Comparison of ENCODE assay signal across 8 cellular contexts in the genomic region with DNA sequence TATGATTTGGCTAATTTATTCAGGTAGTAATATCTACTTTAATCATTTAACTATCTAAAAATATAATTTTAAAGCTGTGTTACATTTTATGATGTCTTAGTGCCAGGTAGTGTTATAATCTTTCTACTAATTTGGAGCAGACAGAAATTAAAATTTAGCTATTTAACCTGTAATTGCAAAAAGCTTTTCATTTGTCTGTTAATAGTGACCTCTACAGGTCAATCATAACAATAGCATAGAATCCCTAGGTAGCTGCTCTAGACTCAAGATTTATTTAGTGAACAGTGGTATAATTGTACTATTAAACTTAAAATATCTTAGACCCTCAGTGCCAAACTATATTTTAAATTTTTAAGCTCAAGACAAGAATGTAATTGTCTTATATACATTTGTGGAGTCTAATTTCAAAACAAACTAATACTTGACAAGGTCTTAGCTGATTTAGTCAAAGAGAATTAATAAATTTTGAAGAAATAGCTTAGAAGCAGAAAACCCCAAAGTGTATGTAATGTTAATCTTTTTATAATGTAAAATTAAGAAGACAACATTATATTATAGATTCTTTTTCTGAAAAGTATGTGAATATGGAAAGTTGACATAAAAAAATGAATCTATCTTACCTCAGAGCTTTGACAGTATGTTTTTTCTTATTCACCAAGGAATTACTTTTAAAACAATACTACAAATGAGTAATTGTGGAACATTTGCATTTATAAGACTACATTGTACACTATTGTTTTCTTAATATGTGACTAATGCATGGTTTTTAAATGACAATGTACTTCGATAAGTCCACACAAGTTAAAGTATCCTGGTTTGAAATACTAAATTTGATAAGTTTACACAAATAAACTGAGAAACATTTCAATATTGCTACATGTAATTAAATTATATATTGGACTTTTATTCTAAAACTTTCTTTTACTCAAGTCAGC.
DNase-seq lines count a peak whose midpoint lies in the region; ATAC-seq and TF ChIP-seq lines count a peak whose summit lies in the region.

No MANE protein-coding gene starts in this region.

- no peaks in the 10 kb centered on the region for H3K27me3 ChIP-seq in liver (ENCODE audit: control insufficient read depth in 4 of 4, insufficient read depth in 4 of 4, low read length in 3 of 4)

- H3K9ac ChIP-seq in liver (ENCODE audit: low read depth in 1 of 2, low read length in 2 of 2), result no peak overlapping the region

- H3K36me3 ChIP-seq in liver (ENCODE audit: control insufficient read depth in 4 of 4, insufficient read depth in 3 of 4, low read depth in 1 of 4, low read length in 3 of 4), result no peaks in the 10 kb centered on the region

- no peak overlapping the region for H3K27ac ChIP-seq in VCaP
- no peak overlapping the region for H3K27ac ChIP-seq in liver (ENCODE audit: low read depth in 1 of 2, low read length in 2 of 2)

- TF ChIP-seq CTCF in VCaP (conservative IDR thresholded peaks at IDR 0.05) (peak; percentile 76), liver (IDR thresholded peaks at IDR 0.05; ENCODE audit: low read depth, low read length, missing input control) (peak; percentile 42)

- in situ Hi-C loops in ACHN (cut with HindIII; ENCODE audit: low pct_ligation_motif_present, low pct_unique_long_range_greater_than_20kb, low sequenced_read_pairs), result no loop called here

- ATAC-seq in GM18508 (IDR thresholded peaks at IDR 0.05; ENCODE audit: insufficient read depth, unreplicated experiment), result peak; percentile 65
- no peak for ATAC-seq in GM19452 (IDR thresholded peaks at IDR 0.05; ENCODE audit: unreplicated experiment)

- DNase-seq in ACHN, result peak; percentile 28
- DNase-seq in activated CD8-positive, alpha-beta memory T cell treated with anti-CD3 and anti-CD28 coated beads, Interleukin-2, amount 50 U/mL, for 48 hours, result no peak
- no peak for DNase-seq in activated T-cell treated with anti-CD3 and anti-CD28 coated beads, Interleukin-2, amount 50 U/mL, for 48 hours

- H3K4me1 ChIP-seq in liver (ENCODE audit: control insufficient read depth in 4 of 4, insufficient read depth in 4 of 4, low read length in 3 of 4), result no peaks in the 10 kb centered on the region

- no peak for TF ChIP-seq EP300 in Ishikawa (IDR thresholded peaks at IDR 0.05; ENCODE audit: borderline replicate concordance)

- WGBS in liver, result 92% methylated on average over 1 of the region's 1 CpG

- H3K9me3 ChIP-seq in liver (ENCODE audit: control insufficient read depth in 4 of 4, low read length in 3 of 4), result no peaks in the 10 kb centered on the region

- H3K4me3 ChIP-seq in liver (ENCODE audit: low read depth in 1 of 3, low read length in 3 of 3), result no peak overlapping the region

- TF ChIP-seq RAD21 in Ishikawa (IDR thresholded peaks at IDR 0.05; ENCODE audit: low read depth), result peak; percentile 71
- TF ChIP-seq RAD21 in liver (IDR thresholded peaks at IDR 0.05), result peak; percentile 70 to 72

TF ChIP-seq in Ishikawa, 13 proteins besides CTCF, POLR2A, EP300 and RAD21 (continues in another document):
- TF ChIP-seq CEBPB (IDR thresholded peaks at IDR 0.05), result no peak
- TF ChIP-seq FOXM1 (IDR thresholded peaks at IDR 0.05; ENCODE audit: borderline replicate concordance, low read depth), result no peak
- TF ChIP-seq NFIC (IDR thresholded peaks at IDR 0.05), result no peak
- no peak for TF ChIP-seq TAF1 (IDR thresholded peaks at IDR 0.05; ENCODE audit: low read depth)
- TF ChIP-seq, protein P1, sequence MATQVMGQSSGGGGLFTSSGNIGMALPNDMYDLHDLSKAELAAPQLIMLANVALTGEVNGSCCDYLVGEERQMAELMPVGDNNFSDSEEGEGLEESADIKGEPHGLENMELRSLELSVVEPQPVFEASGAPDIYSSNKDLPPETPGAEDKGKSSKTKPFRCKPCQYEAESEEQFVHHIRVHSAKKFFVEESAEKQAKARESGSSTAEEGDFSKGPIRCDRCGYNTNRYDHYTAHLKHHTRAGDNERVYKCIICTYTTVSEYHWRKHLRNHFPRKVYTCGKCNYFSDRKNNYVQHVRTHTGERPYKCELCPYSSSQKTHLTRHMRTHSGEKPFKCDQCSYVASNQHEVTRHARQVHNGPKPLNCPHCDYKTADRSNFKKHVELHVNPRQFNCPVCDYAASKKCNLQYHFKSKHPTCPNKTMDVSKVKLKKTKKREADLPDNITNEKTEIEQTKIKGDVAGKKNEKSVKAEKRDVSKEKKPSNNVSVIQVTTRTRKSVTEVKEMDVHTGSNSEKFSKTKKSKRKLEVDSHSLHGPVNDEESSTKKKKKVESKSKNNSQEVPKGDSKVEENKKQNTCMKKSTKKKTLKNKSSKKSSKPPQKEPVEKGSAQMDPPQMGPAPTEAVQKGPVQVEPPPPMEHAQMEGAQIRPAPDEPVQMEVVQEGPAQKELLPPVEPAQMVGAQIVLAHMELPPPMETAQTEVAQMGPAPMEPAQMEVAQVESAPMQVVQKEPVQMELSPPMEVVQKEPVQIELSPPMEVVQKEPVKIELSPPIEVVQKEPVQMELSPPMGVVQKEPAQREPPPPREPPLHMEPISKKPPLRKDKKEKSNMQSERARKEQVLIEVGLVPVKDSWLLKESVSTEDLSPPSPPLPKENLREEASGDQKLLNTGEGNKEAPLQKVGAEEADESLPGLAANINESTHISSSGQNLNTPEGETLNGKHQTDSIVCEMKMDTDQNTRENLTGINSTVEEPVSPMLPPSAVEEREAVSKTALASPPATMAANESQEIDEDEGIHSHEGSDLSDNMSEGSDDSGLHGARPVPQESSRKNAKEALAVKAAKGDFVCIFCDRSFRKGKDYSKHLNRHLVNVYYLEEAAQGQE (IDR thresholded peaks at IDR 0.05; ENCODE audit: low read depth), result no peak
- no peak for TF ChIP-seq ZBTB7A (IDR thresholded peaks at IDR 0.05; ENCODE audit: low read depth)
- no peak for TF ChIP-seq USF1 (IDR thresholded peaks at IDR 0.05)
- no peak for TF ChIP-seq TEAD4 (IDR thresholded peaks at IDR 0.05)
- no peak for TF ChIP-seq TCF12 (IDR thresholded peaks at IDR 0.05; ENCODE audit: low read depth)
- no peak for TF ChIP-seq EGR1 (IDR thresholded peaks at IDR 0.05)
- TF ChIP-seq, protein P2, sequence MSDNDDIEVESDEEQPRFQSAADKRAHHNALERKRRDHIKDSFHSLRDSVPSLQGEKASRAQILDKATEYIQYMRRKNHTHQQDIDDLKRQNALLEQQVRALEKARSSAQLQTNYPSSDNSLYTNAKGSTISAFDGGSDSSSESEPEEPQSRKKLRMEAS (IDR thresholded peaks at IDR 0.05), result no peak
- no peak for TF ChIP-seq CREB1 (IDR thresholded peaks at IDR 0.05; ENCODE audit: low read depth)

TF ChIP-seq in liver, 16 proteins besides CTCF, POLR2A, EP300 and RAD21:
- no peak for TF ChIP-seq JUND (IDR thresholded peaks at IDR 0.05)
- no peak for TF ChIP-seq EGR1 (IDR thresholded peaks at IDR 0.05; ENCODE audit: low read depth in 2 of 2)
- no peak for TF ChIP-seq SP1 (IDR thresholded peaks at IDR 0.05)
- TF ChIP-seq ZBTB33 (IDR thresholded peaks at IDR 0.05), result no peak
- no peak for TF ChIP-seq TAF1 (conservative IDR thresholded peaks at IDR 0.05)
- TF ChIP-seq, protein P2 (IDR thresholded peaks at IDR 0.05), result no peak
- TF ChIP-seq, protein P1 (IDR thresholded peaks at IDR 0.05), result no peak
- TF ChIP-seq HNF4A (conservative IDR thresholded peaks at IDR 0.05), result no peak
- TF ChIP-seq NR2F2 (IDR thresholded peaks at IDR 0.05), result no peak
- TF ChIP-seq, protein P3, sequence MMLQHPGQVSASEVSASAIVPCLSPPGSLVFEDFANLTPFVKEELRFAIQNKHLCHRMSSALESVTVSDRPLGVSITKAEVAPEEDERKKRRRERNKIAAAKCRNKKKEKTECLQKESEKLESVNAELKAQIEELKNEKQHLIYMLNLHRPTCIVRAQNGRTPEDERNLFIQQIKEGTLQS (IDR thresholded peaks at IDR 0.05), result no peak
- no peak for TF ChIP-seq RXRA (IDR thresholded peaks at IDR 0.05)
- no peak for TF ChIP-seq FOXA2 (IDR thresholded peaks at IDR 0.05)
